2 cellular contexts compared by ENCODE assay signal in the genomic region with DNA sequence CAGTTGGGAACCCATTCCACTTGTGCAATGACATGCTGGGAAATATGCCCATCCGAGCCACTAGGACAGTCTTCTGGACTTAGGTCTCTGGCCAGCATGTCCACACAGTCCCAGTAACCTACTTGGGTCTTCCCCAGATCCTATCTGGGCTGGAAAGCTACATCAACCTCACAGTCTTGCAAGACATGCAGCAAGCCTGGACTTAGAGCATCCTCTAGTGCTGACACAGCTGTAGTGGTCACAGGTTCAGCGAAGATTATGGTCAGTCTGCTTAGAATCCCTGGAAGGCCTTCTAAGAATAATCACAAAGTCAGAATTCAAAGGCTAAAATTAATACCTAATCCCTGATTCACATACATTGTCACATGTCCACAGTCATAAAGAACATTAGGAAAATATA.
TF ChIP-seq lines count a peak whose summit lies in the region.

No MANE protein-coding gene starts in this region.

TF ChIP-seq in Ishikawa, 13 proteins besides CTCF, POLR2A, EP300 and RAD21 (continued from another document):
- TF ChIP-seq CREB1 (IDR thresholded peaks at IDR 0.05; ENCODE audit: low read depth) (no peak), FOXM1 (IDR thresholded peaks at IDR 0.05; ENCODE audit: borderline replicate concordance, low read depth) (no peak), EGR1 (IDR thresholded peaks at IDR 0.05) (no peak), TEAD4 (IDR thresholded peaks at IDR 0.05) (no peak), ZBTB7A (IDR thresholded peaks at IDR 0.05; ENCODE audit: low read depth) (no peak), TAF1 (IDR thresholded peaks at IDR 0.05; ENCODE audit: low read depth) (no peak), YY1 (IDR thresholded peaks at IDR 0.05; ENCODE audit: low read depth) (no peak)
- TF ChIP-seq, protein P1, sequence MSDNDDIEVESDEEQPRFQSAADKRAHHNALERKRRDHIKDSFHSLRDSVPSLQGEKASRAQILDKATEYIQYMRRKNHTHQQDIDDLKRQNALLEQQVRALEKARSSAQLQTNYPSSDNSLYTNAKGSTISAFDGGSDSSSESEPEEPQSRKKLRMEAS (IDR thresholded peaks at IDR 0.05): no peak
- TF ChIP-seq, protein P2, sequence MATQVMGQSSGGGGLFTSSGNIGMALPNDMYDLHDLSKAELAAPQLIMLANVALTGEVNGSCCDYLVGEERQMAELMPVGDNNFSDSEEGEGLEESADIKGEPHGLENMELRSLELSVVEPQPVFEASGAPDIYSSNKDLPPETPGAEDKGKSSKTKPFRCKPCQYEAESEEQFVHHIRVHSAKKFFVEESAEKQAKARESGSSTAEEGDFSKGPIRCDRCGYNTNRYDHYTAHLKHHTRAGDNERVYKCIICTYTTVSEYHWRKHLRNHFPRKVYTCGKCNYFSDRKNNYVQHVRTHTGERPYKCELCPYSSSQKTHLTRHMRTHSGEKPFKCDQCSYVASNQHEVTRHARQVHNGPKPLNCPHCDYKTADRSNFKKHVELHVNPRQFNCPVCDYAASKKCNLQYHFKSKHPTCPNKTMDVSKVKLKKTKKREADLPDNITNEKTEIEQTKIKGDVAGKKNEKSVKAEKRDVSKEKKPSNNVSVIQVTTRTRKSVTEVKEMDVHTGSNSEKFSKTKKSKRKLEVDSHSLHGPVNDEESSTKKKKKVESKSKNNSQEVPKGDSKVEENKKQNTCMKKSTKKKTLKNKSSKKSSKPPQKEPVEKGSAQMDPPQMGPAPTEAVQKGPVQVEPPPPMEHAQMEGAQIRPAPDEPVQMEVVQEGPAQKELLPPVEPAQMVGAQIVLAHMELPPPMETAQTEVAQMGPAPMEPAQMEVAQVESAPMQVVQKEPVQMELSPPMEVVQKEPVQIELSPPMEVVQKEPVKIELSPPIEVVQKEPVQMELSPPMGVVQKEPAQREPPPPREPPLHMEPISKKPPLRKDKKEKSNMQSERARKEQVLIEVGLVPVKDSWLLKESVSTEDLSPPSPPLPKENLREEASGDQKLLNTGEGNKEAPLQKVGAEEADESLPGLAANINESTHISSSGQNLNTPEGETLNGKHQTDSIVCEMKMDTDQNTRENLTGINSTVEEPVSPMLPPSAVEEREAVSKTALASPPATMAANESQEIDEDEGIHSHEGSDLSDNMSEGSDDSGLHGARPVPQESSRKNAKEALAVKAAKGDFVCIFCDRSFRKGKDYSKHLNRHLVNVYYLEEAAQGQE (IDR thresholded peaks at IDR 0.05; ENCODE audit: low read depth): no peak
- TF ChIP-seq, protein P3, sequence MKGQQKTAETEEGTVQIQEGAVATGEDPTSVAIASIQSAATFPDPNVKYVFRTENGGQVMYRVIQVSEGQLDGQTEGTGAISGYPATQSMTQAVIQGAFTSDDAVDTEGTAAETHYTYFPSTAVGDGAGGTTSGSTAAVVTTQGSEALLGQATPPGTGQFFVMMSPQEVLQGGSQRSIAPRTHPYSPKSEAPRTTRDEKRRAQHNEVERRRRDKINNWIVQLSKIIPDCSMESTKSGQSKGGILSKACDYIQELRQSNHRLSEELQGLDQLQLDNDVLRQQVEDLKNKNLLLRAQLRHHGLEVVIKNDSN (IDR thresholded peaks at IDR 0.05): no peak

TF ChIP-seq in H1, 55 proteins besides CTCF, POLR2A, EP300 and RAD21 (continued from another document):
- TF ChIP-seq HDAC6 (IDR thresholded peaks at IDR 0.05; ENCODE audit: low read depth, low read length) (no peak), RXRA (IDR thresholded peaks at IDR 0.05; ENCODE audit: insufficient read depth, low read depth, low read length) (no peak), POU5F1 (IDR thresholded peaks at IDR 0.05; ENCODE audit: low read depth, low read length) (no peak), CBX5 (IDR thresholded peaks at IDR 0.05; ENCODE audit: low read depth, low read length) (no peak), RNF2 (IDR thresholded peaks at IDR 0.05; ENCODE audit: borderline replicate concordance, low read depth, low read length, missing control alignments, poor library complexity, severe bottlenecking) (no peak), SP4 (IDR thresholded peaks at IDR 0.05; ENCODE audit: low read length) (no peak), FOSL1 (IDR thresholded peaks at IDR 0.05; ENCODE audit: insufficient read depth, low read depth, low read length) (no peak), KDM1A (IDR thresholded peaks at IDR 0.05; ENCODE audit: borderline replicate concordance, low read length) (no peak), CEBPB (IDR thresholded peaks at IDR 0.05; ENCODE audit: low read depth, low read length) (no peak), KDM5A (IDR thresholded peaks at IDR 0.05; ENCODE audit: low read length) (no peak), SIX5 (IDR thresholded peaks at IDR 0.05; ENCODE audit: low read depth, low read length) (no peak), KDM4A (IDR thresholded peaks at IDR 0.05; ENCODE audit: low read depth, low read length, severe bottlenecking) (no peak), PHF8 (conservative IDR thresholded peaks at IDR 0.05; ENCODE audit: low read depth, low read length) (no peak), BCL11A (IDR thresholded peaks at IDR 0.05; ENCODE audit: low read depth in 2 of 2, low read length in 2 of 2) (no peak)
- TF ChIP-seq, protein P4, sequence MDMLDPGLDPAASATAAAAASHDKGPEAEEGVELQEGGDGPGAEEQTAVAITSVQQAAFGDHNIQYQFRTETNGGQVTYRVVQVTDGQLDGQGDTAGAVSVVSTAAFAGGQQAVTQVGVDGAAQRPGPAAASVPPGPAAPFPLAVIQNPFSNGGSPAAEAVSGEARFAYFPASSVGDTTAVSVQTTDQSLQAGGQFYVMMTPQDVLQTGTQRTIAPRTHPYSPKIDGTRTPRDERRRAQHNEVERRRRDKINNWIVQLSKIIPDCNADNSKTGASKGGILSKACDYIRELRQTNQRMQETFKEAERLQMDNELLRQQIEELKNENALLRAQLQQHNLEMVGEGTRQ (IDR thresholded peaks at IDR 0.05; ENCODE audit: low read length): no peak
- TF ChIP-seq, protein P5, sequence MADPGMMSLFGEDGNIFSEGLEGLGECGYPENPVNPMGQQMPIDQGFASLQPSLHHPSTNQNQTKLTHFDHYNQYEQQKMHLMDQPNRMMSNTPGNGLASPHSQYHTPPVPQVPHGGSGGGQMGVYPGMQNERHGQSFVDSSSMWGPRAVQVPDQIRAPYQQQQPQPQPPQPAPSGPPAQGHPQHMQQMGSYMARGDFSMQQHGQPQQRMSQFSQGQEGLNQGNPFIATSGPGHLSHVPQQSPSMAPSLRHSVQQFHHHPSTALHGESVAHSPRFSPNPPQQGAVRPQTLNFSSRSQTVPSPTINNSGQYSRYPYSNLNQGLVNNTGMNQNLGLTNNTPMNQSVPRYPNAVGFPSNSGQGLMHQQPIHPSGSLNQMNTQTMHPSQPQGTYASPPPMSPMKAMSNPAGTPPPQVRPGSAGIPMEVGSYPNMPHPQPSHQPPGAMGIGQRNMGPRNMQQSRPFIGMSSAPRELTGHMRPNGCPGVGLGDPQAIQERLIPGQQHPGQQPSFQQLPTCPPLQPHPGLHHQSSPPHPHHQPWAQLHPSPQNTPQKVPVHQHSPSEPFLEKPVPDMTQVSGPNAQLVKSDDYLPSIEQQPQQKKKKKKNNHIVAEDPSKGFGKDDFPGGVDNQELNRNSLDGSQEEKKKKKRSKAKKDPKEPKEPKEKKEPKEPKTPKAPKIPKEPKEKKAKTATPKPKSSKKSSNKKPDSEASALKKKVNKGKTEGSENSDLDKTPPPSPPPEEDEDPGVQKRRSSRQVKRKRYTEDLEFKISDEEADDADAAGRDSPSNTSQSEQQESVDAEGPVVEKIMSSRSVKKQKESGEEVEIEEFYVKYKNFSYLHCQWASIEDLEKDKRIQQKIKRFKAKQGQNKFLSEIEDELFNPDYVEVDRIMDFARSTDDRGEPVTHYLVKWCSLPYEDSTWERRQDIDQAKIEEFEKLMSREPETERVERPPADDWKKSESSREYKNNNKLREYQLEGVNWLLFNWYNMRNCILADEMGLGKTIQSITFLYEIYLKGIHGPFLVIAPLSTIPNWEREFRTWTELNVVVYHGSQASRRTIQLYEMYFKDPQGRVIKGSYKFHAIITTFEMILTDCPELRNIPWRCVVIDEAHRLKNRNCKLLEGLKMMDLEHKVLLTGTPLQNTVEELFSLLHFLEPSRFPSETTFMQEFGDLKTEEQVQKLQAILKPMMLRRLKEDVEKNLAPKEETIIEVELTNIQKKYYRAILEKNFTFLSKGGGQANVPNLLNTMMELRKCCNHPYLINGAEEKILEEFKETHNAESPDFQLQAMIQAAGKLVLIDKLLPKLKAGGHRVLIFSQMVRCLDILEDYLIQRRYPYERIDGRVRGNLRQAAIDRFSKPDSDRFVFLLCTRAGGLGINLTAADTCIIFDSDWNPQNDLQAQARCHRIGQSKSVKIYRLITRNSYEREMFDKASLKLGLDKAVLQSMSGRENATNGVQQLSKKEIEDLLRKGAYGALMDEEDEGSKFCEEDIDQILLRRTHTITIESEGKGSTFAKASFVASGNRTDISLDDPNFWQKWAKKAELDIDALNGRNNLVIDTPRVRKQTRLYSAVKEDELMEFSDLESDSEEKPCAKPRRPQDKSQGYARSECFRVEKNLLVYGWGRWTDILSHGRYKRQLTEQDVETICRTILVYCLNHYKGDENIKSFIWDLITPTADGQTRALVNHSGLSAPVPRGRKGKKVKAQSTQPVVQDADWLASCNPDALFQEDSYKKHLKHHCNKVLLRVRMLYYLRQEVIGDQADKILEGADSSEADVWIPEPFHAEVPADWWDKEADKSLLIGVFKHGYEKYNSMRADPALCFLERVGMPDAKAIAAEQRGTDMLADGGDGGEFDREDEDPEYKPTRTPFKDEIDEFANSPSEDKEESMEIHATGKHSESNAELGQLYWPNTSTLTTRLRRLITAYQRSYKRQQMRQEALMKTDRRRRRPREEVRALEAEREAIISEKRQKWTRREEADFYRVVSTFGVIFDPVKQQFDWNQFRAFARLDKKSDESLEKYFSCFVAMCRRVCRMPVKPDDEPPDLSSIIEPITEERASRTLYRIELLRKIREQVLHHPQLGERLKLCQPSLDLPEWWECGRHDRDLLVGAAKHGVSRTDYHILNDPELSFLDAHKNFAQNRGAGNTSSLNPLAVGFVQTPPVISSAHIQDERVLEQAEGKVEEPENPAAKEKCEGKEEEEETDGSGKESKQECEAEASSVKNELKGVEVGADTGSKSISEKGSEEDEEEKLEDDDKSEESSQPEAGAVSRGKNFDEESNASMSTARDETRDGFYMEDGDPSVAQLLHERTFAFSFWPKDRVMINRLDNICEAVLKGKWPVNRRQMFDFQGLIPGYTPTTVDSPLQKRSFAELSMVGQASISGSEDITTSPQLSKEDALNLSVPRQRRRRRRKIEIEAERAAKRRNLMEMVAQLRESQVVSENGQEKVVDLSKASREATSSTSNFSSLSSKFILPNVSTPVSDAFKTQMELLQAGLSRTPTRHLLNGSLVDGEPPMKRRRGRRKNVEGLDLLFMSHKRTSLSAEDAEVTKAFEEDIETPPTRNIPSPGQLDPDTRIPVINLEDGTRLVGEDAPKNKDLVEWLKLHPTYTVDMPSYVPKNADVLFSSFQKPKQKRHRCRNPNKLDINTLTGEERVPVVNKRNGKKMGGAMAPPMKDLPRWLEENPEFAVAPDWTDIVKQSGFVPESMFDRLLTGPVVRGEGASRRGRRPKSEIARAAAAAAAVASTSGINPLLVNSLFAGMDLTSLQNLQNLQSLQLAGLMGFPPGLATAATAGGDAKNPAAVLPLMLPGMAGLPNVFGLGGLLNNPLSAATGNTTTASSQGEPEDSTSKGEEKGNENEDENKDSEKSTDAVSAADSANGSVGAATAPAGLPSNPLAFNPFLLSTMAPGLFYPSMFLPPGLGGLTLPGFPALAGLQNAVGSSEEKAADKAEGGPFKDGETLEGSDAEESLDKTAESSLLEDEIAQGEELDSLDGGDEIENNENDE (IDR thresholded peaks at IDR 0.05; ENCODE audit: insufficient replicate concordance, low read length): no peak
